Comparison of ENCODE assay signal across 8 cellular contexts in genomic region chr1:42747125-42747524, GRCh38. TPM values are rescaled to one million over a fixed set of nuclear protein-coding genes. Genes with fewer than 3 reads are reported as not detected.
DNase-seq lines count a peak whose midpoint lies in the region; ATAC-seq and TF ChIP-seq lines count a peak whose summit lies in the region.

No MANE protein-coding gene starts in this region.

- TF ChIP-seq CTCF in DND-41 (IDR thresholded peaks at IDR 0.05; ENCODE audit: borderline replicate concordance, extremely low read depth, low read length, poor library complexity, severe bottlenecking) (peak; percentile 86), LNCaP clone FGC (IDR thresholded peaks at IDR 0.05; ENCODE audit: control insufficient read depth, extremely low read depth, insufficient read depth) (peak; percentile 63), esophagus muscularis mucosa (IDR thresholded peaks at IDR 0.05) (peak; percentile 34 to 60 (median 47)), neural progenitor cell (IDR thresholded peaks at IDR 0.05) (peak; percentile 71)

- H3K36me3 Mint-ChIP-seq in neural progenitor cell = peaks cover 44% of the 10 kb centered on the region

- H3K27me3 ChIP-seq in DND-41 (ENCODE audit: insufficient read depth, low read length, poor library complexity) = no peaks in the 10 kb centered on the region
- H3K27me3 ChIP-seq in esophagus muscularis mucosa = no peaks in the 10 kb centered on the region
- H3K27me3 ChIP-seq in neural progenitor cell = no peaks in the 10 kb centered on the region

- H3K27ac Mint-ChIP-seq in neural progenitor cell = no peak overlapping the region

- no peak overlapping the region for H3K4me3 Mint-ChIP-seq in neural progenitor cell

- H3K4me3 ChIP-seq in DND-41 (ENCODE audit: low read depth in 1 of 2, low read length in 2 of 2) (no peak overlapping the region), LNCaP clone FGC (ENCODE audit: low read depth, low read length) (no peak overlapping the region), esophagus muscularis mucosa (no peak overlapping the region), neural progenitor cell (no peak overlapping the region)

- no peak for TF ChIP-seq POLR2A in esophagus muscularis mucosa (IDR thresholded peaks at IDR 0.05; ENCODE audit: low read depth)

- H3F3A ChIP-seq in neural progenitor cell (ENCODE audit: low read depth) = no peaks in the 10 kb centered on the region

- H3K4me2 ChIP-seq in DND-41 (ENCODE audit: insufficient read depth, low read length) (no peak overlapping the region), neural progenitor cell (no peak overlapping the region)

- no peaks in the 10 kb centered on the region for H4K20me1 ChIP-seq in DND-41 (ENCODE audit: insufficient read depth, low read length)
- no peaks in the 10 kb centered on the region for H4K20me1 ChIP-seq in neural progenitor cell (ENCODE audit: low read depth)

- H3K36me3 ChIP-seq in DND-41 (ENCODE audit: insufficient read depth, low read length) (peaks cover 57% of the 10 kb centered on the region), esophagus muscularis mucosa (peaks cover 22 to 59% (median 57%) of the 10 kb centered on the region in 4 donors), neural progenitor cell (peaks cover 7% of the 10 kb centered on the region)

- WGBS in esophagus muscularis mucosa = 61% methylated on average over 9 of the region's 14 CpGs

- H3K9me3 Mint-ChIP-seq in neural progenitor cell = peaks cover 8% of the 10 kb centered on the region

- ATAC-seq in DND-41 (ENCODE audit: insufficient read depth, low read depth) = peak; percentile 77
- no peak for ATAC-seq in HG03439 (IDR thresholded peaks at IDR 0.05; ENCODE audit: unreplicated experiment)
- ATAC-seq in GM21723 (IDR thresholded peaks at IDR 0.05; ENCODE audit: unreplicated experiment) = no peak

- H3K9ac ChIP-seq in DND-41 (ENCODE audit: low read depth, low read length) (no peak overlapping the region), neural progenitor cell (no peak overlapping the region)

- H3K4me1 ChIP-seq in DND-41 (ENCODE audit: insufficient read depth, low read length) (no peaks in the 10 kb centered on the region), esophagus muscularis mucosa (no peaks in the 10 kb centered on the region), neural progenitor cell (no peaks in the 10 kb centered on the region)

- H3K27me3 Mint-ChIP-seq in neural progenitor cell (ENCODE audit: insufficient read depth, low read depth) = peaks cover 8% of the 10 kb centered on the region

- H3K79me2 ChIP-seq in DND-41 (ENCODE audit: insufficient read depth, low read length) = no peaks in the 10 kb centered on the region
- H3K79me2 ChIP-seq in neural progenitor cell (ENCODE audit: low read depth) = no peaks in the 10 kb centered on the region

- peak; percentile 58 for DNase-seq in DND-41
- no peak for DNase-seq in LNCaP clone FGC (ENCODE audit: low read depth)
- peak; percentile 40 to 46 for DNase-seq in activated CD4-positive, alpha-beta T cell treated with anti-CD3 and anti-CD28 coated beads, Interleukin-2, amount 50 U/mL, for 4 hours
- no peak for DNase-seq in esophagus muscularis mucosa (ENCODE audit: extremely low spot score)
- peak; percentile 71 for DNase-seq in neural progenitor cell (ENCODE audit: low spot score)
- no peak for DNase-seq in occipital lobe (lab: John Stamatoyannopoulos, UW)

- TF ChIP-seq EP300 in esophagus muscularis mucosa (IDR thresholded peaks at IDR 0.05) = no peak

- H3K27ac ChIP-seq in DND-41 (ENCODE audit: low read length) = no peak overlapping the region
- no peak overlapping the region for H3K27ac ChIP-seq in esophagus muscularis mucosa (replicated peaks in 1 of 4)
- no peak overlapping the region for H3K27ac ChIP-seq in neural progenitor cell

- no peak overlapping the region for H2AFZ ChIP-seq in DND-41 (ENCODE audit: low read depth, low read length)
- H2AFZ ChIP-seq in neural progenitor cell (replicated peaks) = no peak overlapping the region

- peaks cover 16% of the 10 kb centered on the region for H3K4me1 Mint-ChIP-seq in neural progenitor cell

- intact Hi-C loops in esophagus muscularis mucosa (cut with DNase I) = no loop called here

- H3K9me3 ChIP-seq in DND-41 (ENCODE audit: insufficient read depth, low read length, severe bottlenecking) (no peaks in the 10 kb centered on the region), esophagus muscularis mucosa (no peaks in the 10 kb centered on the region), neural progenitor cell (ENCODE audit: low read depth) (no peaks in the 10 kb centered on the region)

RNA-seq across cellular contexts. Expression of gene CLDN19, which starts 7.1 kb away (rescaled TPM):
- total RNA-seq in esophagus muscularis mucosa = 1 to 10 TPM in 2 of 4 donors, under 1 TPM in 1, not detected in 1; 0.99 to 1.9 (median 1.1) TPM
- total RNA-seq in neural progenitor cell (ENCODE audit: low replicate concordance) = 0.19 and 2.3 TPM in 2 replicates
- not detected for total RNA-seq in occipital lobe

RNA-seq across cellular contexts. Expression of gene P3H1, which starts 19.7 kb away (rescaled TPM):
- total RNA-seq in esophagus muscularis mucosa (10 to 100 TPM; 19.5 to 33.5 (median 24.9) TPM), neural progenitor cell (ENCODE audit: low replicate concordance) (54.9 and 77.8 TPM in 2 replicates), occipital lobe (10.9 TPM)

RNA-seq across cellular contexts. Expression of gene C1orf50, which starts 19.9 kb away (rescaled TPM):
- total RNA-seq in esophagus muscularis mucosa = 1 to 10 TPM; 3.0 to 5.0 (median 3.6) TPM
- total RNA-seq in neural progenitor cell (ENCODE audit: low replicate concordance) = 5.3 and 19.0 TPM in 2 replicates
- total RNA-seq in occipital lobe = 10.0 TPM

RNA-seq across cellular contexts. Expression of gene TMEM269, which starts 37.7 kb away (rescaled TPM):
- under 1 TPM in 1 of 4 donors, not detected in 3; 0.06 TPM for total RNA-seq in esophagus muscularis mucosa
- total RNA-seq in neural progenitor cell (ENCODE audit: low replicate concordance) = 0.31 and 0.47 TPM in 2 replicates
- total RNA-seq in occipital lobe = 0.47 TPM

Comparison
In these comparisons a context has a peak if more than half of its experiments do, and no peak if none do; other contexts are left out.
1. DNase-seq: peak in DND-41 (single experiment), activated CD4-positive, alpha-beta T cell treated with anti-CD3 and anti-CD28 coated beads, Interleukin-2, amount 50 U/mL, for 4 hours (2 of 2) and neural progenitor cell (single experiment); none in LNCaP clone FGC (single experiment), esophagus muscularis mucosa (single experiment) and occipital lobe (single experiment).
2. Peak in every context shown above with its lines, with median percentiles within 50 percentile points of each other: CTCF ChIP-seq.